Comparison of ENCODE assay signal across 8 cellular contexts in the genomic region with DNA sequence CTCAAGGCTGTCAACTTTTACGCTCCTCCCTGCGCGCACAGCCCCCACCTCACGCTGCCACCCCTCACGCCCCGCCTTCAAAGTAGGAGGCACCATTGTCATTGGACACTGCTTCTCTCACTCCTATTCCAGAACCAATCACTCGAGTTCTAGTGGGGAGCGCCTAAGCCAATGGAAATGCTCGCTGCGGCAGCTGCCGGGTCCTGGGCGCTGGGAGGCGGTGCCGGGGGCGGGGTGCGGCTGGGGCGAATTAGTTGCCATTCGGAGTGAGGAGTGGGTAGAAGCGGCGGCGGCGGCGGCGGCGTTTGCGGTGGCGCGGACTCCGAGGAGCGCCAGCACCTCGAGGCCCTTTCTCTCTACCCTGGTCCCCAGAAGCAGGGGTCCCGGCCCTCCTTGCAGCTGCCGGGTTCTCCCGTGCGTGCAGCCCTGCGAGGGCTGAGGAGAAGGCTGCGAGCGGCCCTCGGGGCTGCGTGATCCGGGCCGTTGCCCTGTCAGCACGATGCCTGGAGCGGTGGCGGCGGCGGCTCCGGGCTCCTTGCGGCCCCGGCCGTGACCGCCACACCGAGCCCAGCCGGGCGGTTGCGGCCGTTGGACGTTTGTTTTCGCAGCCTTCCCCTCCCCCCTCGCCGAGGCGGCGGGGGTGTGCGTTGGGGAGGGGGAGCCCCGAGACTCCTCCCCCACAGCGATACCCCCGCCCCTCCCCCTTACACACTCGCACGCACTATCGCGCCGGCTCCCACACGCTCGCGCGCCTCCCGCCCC. TPM values are rescaled to one million over a fixed set of nuclear protein-coding genes. Genes with fewer than 3 reads are reported as not detected.
A peak's percentile ranks its signal among the peaks of the same experiment; 100 is the strongest.
DNase-seq lines count a peak whose midpoint lies in the region; ATAC-seq and TF ChIP-seq lines count a peak whose summit lies in the region.

A gene (plus strand): TSS at position 253 of the 762 bp plus-strand sequence. CDS start 555 bp downstream, outside the sequence.

- H3K4me1 Mint-ChIP-seq in activated naive CD8-positive, alpha-beta T cell treated with anti-CD3 and anti-CD28 coated beads, Interleukin-2, amount 10 ng/mL, durations not matched to agents 7 days and 5 days: peaks cover 16% of the 10 kb centered on the region

- TF ChIP-seq CTCF in SU-DHL-6 (IDR thresholded peaks at IDR 0.05; ENCODE audit: insufficient read depth, low read length, poor library complexity, severe bottlenecking) (no peak), ovary (IDR thresholded peaks at IDR 0.05) (no peak), thyroid gland (IDR thresholded peaks at IDR 0.05) (no peak)

- peak within 1 kb of the TSS; percentile 78 for H3K9ac ChIP-seq in SU-DHL-6 (ENCODE audit: low read length)

- no peaks in the 10 kb centered on the region for H3K36me3 ChIP-seq in SU-DHL-6 (ENCODE audit: low read length)
- no peaks in the 10 kb centered on the region for H3K36me3 ChIP-seq in ovary
- H3K36me3 ChIP-seq in thyroid gland: no peaks in the 10 kb centered on the region

- TF ChIP-seq POLR2A in GM10847 (IDR thresholded peaks at IDR 0.05; ENCODE audit: extremely low read depth, insufficient read length): peak; percentile 46
- peak; percentile 74 for TF ChIP-seq POLR2A in ovary (IDR thresholded peaks at IDR 0.05)
- TF ChIP-seq POLR2A in thyroid gland (IDR thresholded peaks at IDR 0.05): peak; percentile 61 to 98

- WGBS in ovary, 3 donors: 0 to 1% (median 0%) methylated on average over 15 to 77 of the region's 77 CpGs
- WGBS in thyroid gland, 2 donors: 0 to 1% methylated on average over 31 to 35 of the region's 77 CpGs

- H3K4me3 Mint-ChIP-seq in activated naive CD8-positive, alpha-beta T cell treated with anti-CD3 and anti-CD28 coated beads, Interleukin-2, amount 10 ng/mL, durations not matched to agents 7 days and 5 days: peak within 1 kb of the TSS; percentile 92

- no peaks in the 10 kb centered on the region for H3K9me2 ChIP-seq in SU-DHL-6 (replicated peaks; ENCODE audit: insufficient read depth, low read length)

- peak within 1 kb of the TSS; percentile 77 for H3K27ac ChIP-seq in SU-DHL-6 (ENCODE audit: low read depth, low read length)
- peak within 1 kb of the TSS; percentile 76 to 98 for H3K27ac ChIP-seq in ovary
- H3K27ac ChIP-seq in thyroid gland: peak within 1 kb of the TSS; percentile 88 to 99 (median 97)

- H2AFZ ChIP-seq in SU-DHL-6 (ENCODE audit: low read depth, low read length, severe bottlenecking): peak within 1 kb of the TSS; percentile 85

- H3K4me3 ChIP-seq in SU-DHL-6 (ENCODE audit: insufficient read depth, low read length, poor library complexity, severe bottlenecking): peak within 1 kb of the TSS; percentile 71
- peak within 1 kb of the TSS; percentile 68 for H3K4me3 ChIP-seq in ovary
- peak within 1 kb of the TSS; percentile 72 to 81 (median 80) for H3K4me3 ChIP-seq in thyroid gland (replicated peaks in 1 of 3)

- H3K9me3 ChIP-seq in SU-DHL-6 (ENCODE audit: insufficient read depth, low read length) (no peaks in the 10 kb centered on the region), ovary (no peaks in the 10 kb centered on the region), thyroid gland (no peaks in the 10 kb centered on the region)

- H3K4me2 ChIP-seq in SU-DHL-6 (ENCODE audit: low read depth, low read length, poor library complexity, severe bottlenecking): peak within 1 kb of the TSS; percentile 86

- peak within 1 kb of the TSS; percentile 96 for H3K27ac Mint-ChIP-seq in activated naive CD8-positive, alpha-beta T cell treated with anti-CD3 and anti-CD28 coated beads, Interleukin-2, amount 10 ng/mL, durations not matched to agents 7 days and 5 days

- POLR2A ChIA-PET in activated naive CD8-positive, alpha-beta T cell treated with anti-CD3 and anti-CD28 coated beads, Interleukin-2, amount 10 ng/mL, durations not matched to agents 7 days and 5 days (lab: Charles Lee): interaction anchor here (0.7 to 4.8 kb wide), 19 partner anchors 9 to 805 kb away, joined by 3 to 30 read pairs (median 4); a partner anchor contains a TSS

- no peaks in the 10 kb centered on the region for H3K36me3 Mint-ChIP-seq in activated naive CD8-positive, alpha-beta T cell treated with anti-CD3 and anti-CD28 coated beads, Interleukin-2, amount 10 ng/mL, durations not matched to agents 7 days and 5 days

- intact Hi-C loops in Right ventricle myocardium inferior (cut with DNase I) (loop anchor here (2.0 to 10.0 kb wide), 4 partner anchors 249 to 404 kb away; a partner anchor contains a TSS), ovary (cut with DNase I) (no loop called here), thyroid gland (cut with DNase I) (no loop called here)

- no peaks in the 10 kb centered on the region for H3K79me2 ChIP-seq in SU-DHL-6 (ENCODE audit: insufficient read depth, low read length)

- H4K20me1 ChIP-seq in SU-DHL-6 (ENCODE audit: low read depth, low read length): 0 out of 2 replicates have a peak, but pooled peaks cover 2% of the 10 kb centered on the region

- no peak for TF ChIP-seq EP300 in ovary (IDR thresholded peaks at IDR 0.05)

- H3K9me3 Mint-ChIP-seq in activated naive CD8-positive, alpha-beta T cell treated with anti-CD3 and anti-CD28 coated beads, Interleukin-2, amount 10 ng/mL, durations not matched to agents 7 days and 5 days: no peaks in the 10 kb centered on the region

- DNase-seq in NCI-H128 (lab: John Stamatoyannopoulos, UW; ENCODE audit: unreplicated experiment): peak; percentile 95
- peak; percentile 94 for DNase-seq in activated naive CD8-positive, alpha-beta T cell treated with anti-CD3 and anti-CD28 coated beads, Interleukin-2, amount 10 ng/mL, durations not matched to agents 7 days and 5 days
- peak; percentile 97 for DNase-seq in Right ventricle myocardium inferior (ENCODE audit: missing footprints)
- DNase-seq in ovary: peak; percentile 95 to 96 (median 95)
- DNase-seq in thyroid gland: peak; percentile 97 to 98

- H3F3A ChIP-seq in SU-DHL-6 (ENCODE audit: insufficient read depth): peaks cover 12% of the 10 kb centered on the region

- H3K27me3 Mint-ChIP-seq in activated naive CD8-positive, alpha-beta T cell treated with anti-CD3 and anti-CD28 coated beads, Interleukin-2, amount 10 ng/mL, durations not matched to agents 7 days and 5 days: no peaks in the 10 kb centered on the region

- H3K27me3 ChIP-seq in SU-DHL-6 (ENCODE audit: low read length) (no peaks in the 10 kb centered on the region), ovary (no peaks in the 10 kb centered on the region), thyroid gland (no peaks in the 10 kb centered on the region)

- ATAC-seq in HG02678 (IDR thresholded peaks at IDR 0.05; ENCODE audit: unreplicated experiment): peak; percentile 82
- ATAC-seq in activated naive CD8-positive, alpha-beta T cell treated with anti-CD3 and anti-CD28 coated beads, Interleukin-2, amount 10 ng/mL, durations not matched to agents 7 days and 5 days (ENCODE audit: low read depth): peak; percentile 94
- peak; percentile 99 for ATAC-seq in Right ventricle myocardium inferior

- no peaks in the 10 kb centered on the region for H3K4me1 ChIP-seq in ovary (ENCODE audit: insufficient read depth)
- H3K4me1 ChIP-seq in thyroid gland: peaks cover 9 to 10% of the 10 kb centered on the region in 2 donors

RNA-seq across cellular contexts. Expression of the gene that starts here (rescaled TPM):
- total RNA-seq in activated naive CD8-positive, alpha-beta T cell treated with anti-CD3 and anti-CD28 coated beads, Interleukin-2, amount 10 ng/mL, durations not matched to agents 7 days and 5 days: 10 to 100 TPM; 30.0 to 38.1 TPM
- total RNA-seq in Right ventricle myocardium inferior (5.7 TPM), ovary (10 to 100 TPM in 4 of 7 donors, 1 to 10 TPM in 3; 7.9 to 12.7 (median 10.7) TPM), thyroid gland (100 to 1,000 TPM in 1 of 4 donors, 10 to 100 TPM in 3; 64.1 to 115 (median 68.9) TPM)
- 1 to 10 TPM; 6.2 to 9.9 TPM for polyA plus RNA-seq in ovary

Comparison
In these comparisons a context has a peak if more than half of its experiments do, and no peak if none do; other contexts are left out.
1. Peak in every context shown above with its lines: DNase-seq, ATAC-seq, H3K4me3 ChIP-seq and H3K27ac ChIP-seq.